ENCODE assay signal across 28 cellular contexts in the genomic region with DNA sequence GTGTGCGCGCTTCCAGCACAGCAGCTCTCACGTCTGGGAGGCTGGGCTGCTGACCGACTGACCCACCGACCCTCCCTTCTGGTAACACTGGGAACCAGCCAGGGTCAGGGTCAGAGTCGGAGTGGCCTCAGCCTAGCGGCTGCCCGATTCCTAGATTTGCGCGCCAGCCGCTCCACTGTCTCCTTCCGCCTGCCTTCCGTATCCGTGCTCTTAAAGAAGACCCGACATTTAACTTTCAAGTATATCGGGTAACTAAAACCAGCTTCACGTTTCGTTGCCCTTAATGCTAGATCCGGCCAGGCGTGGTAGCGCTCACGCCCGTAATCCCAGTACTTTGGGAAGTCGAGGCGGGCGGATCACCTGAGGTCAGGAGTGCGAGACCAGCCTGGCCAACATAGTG. TPM values are rescaled to one million over a fixed set of nuclear protein-coding genes. Genes with fewer than 3 reads are reported as not detected.
"Had no signal": no experiment of that assay in that cellular context is flagged by ENCODE, and none has a peak within 500 bp of the region (broad histone marks: within the 10 kb centered on the region; RNA-seq: fewer than 3 reads in every experiment).

No MANE protein-coding gene starts in this region.

- H3K4me3 ChIP-seq: left ventricle myocardium inferior, pancreas, prostate gland, smooth muscle cell, stomach, tibial artery, upper lobe of right lung had no signal

- DNase-seq: activated CD4-positive, alpha-beta T cell treated with anti-CD3 and anti-CD28 coated beads for 48 hours; activated CD4-positive, alpha-beta T cell treated with anti-CD3 and anti-CD28 coated beads, Interleukin-2, amount 50 U/mL, for 48 hours; activated CD8-positive, alpha-beta memory T cell treated with anti-CD3 and anti-CD28 coated beads for 24 hours; activated effector memory CD4-positive, alpha-beta T cell treated with Interleukin-2 at 50 U/mL for 16 hours; activated naive CD4-positive, alpha-beta T cell treated with Interleukin-2 at 50 U/mL for 16 hours; activated naive CD8-positive, alpha-beta T cell treated with anti-CD3 and anti-CD28 coated beads for 36 hours; amniotic stem cell; brain microvascular endothelial cell; caudate nucleus; foreskin fibroblast; head of caudate nucleus; hippocampal formation; left ventricle myocardium inferior; nephron progenitor cell; nucleus accumbens; pancreas; stimulated activated CD4-positive, alpha-beta T cell treated with anti-CD3 and anti-CD28 coated beads, Interleukin-15, amount 100 ng/mL, for 24 hours; stimulated activated CD4-positive, alpha-beta T cell treated with anti-CD3 and anti-CD28 coated beads, Interleukin-2, amount 100 ng/mL, for 24 hours; stimulated activated naive B cell treated with anti-CD40 and anti-IgM and Interleukin-4, amounts not matched to agents 10 μg/mL and 1 μg/mL and 100 μg/mL, for 72 hours; stomach; T-helper 1 cell; tibial artery; upper lobe of right lung; WERI-Rb-1 had no signal

- H3K36me3 ChIP-seq: brain microvascular endothelial cell, left ventricle myocardium inferior, pancreas, prostate gland, stomach, tibial artery, upper lobe of right lung, WERI-Rb-1 had no signal

- ATAC-seq: activated CD4-positive, CD25-positive, alpha-beta regulatory T cell treated with anti-CD3 and anti-CD28 coated beads, Interleukin-2, amount 50 U/mL, for 24 hours; stimulated activated naive B cell treated with anti-CD40 and anti-IgM and Interleukin-4, amounts not matched to agents 10 μg/mL and 1 μg/mL and 100 μg/mL, for 72 hours; upper lobe of right lung had no signal

- H3K27me3 ChIP-seq: brain microvascular endothelial cell, pancreas, stomach, tibial artery, upper lobe of right lung had no signal

RNA-seq across cellular contexts. Expression of a gene that starts 41.1 kb away (rescaled TPM):
- total RNA-seq: endothelial cell of umbilical vein had no signal
